ENCODE assay signal across 14 cellular contexts in genomic region chr18:25726278-25726677, GRCh38.
DNase-seq lines count a peak whose midpoint lies in the region; ATAC-seq and TF ChIP-seq lines count a peak whose summit lies in the region.
"Had no signal": no experiment of that assay in that cellular context is flagged by ENCODE, and none has a peak within 500 bp of the region (broad histone marks: within the 10 kb centered on the region; RNA-seq: fewer than 3 reads in every experiment).

No MANE protein-coding gene starts in this region.

- H4K20me1 ChIP-seq in neural cell (ENCODE audit: insufficient read depth) = no peaks in the 10 kb centered on the region

- H3F3A ChIP-seq in neural cell (ENCODE audit: insufficient read depth, low read length, poor library complexity, severe bottlenecking) = no peaks in the 10 kb centered on the region

- TF ChIP-seq CTCF in neural cell (IDR thresholded peaks at IDR 0.05; ENCODE audit: poor library complexity, severe bottlenecking) (no peak), stomach (IDR thresholded peaks at IDR 0.05) (no peak)

- TF ChIP-seq RAD21 in neural cell (conservative IDR thresholded peaks at IDR 0.05) = peak; percentile 35

- H3K27ac ChIP-seq in neural cell (ENCODE audit: low read length) (peak overlapping the region; percentile 57), stomach (no peak overlapping the region)
- H3K27ac ChIP-seq: gastrocnemius medialis, suprapubic skin had no signal

- H3K27me3 ChIP-seq in neural cell (ENCODE audit: insufficient read depth, low read depth, low read length) (no peaks in the 10 kb centered on the region), stomach (peaks cover 0 to 3% (median 0%) of the 10 kb centered on the region in 3 donors)
- H3K27me3 ChIP-seq: gastrocnemius medialis, suprapubic skin had no signal

- no peaks in the 10 kb centered on the region for H3K79me2 ChIP-seq in neural cell (replicated peaks; ENCODE audit: insufficient read depth, low read length)

- ATAC-seq in HG03159 (IDR thresholded peaks at IDR 0.05; ENCODE audit: unreplicated experiment) = no peak
- ATAC-seq: activated CD8-positive, alpha-beta memory T cell treated with anti-CD3 and anti-CD28 coated beads, Interleukin-2, amount 10 ng/mL, durations not matched to agents 7 days and 5 days; gastrocnemius medialis; Panc1 had no signal

- no peaks in the 10 kb centered on the region for H3K9me3 ChIP-seq in neural cell (ENCODE audit: low read length)
- peaks cover 0 to 11% (median 2%) of the 10 kb centered on the region in 4 donors for H3K9me3 ChIP-seq in stomach
- H3K9me3 ChIP-seq: gastrocnemius medialis, suprapubic skin had no signal

- peak overlapping the region; percentile 45 for H2AFZ ChIP-seq in neural cell (ENCODE audit: low read depth, low read length)

- peak; percentile 31 for TF ChIP-seq EP300 in neural cell (conservative IDR thresholded peaks at IDR 0.05; ENCODE audit: poor library complexity, severe bottlenecking)
- no peak for TF ChIP-seq EP300 in stomach (IDR thresholded peaks at IDR 0.05)

- TF ChIP-seq POLR2A in stomach (IDR thresholded peaks at IDR 0.05) = no peak

- peak overlapping the region; percentile 36 for H3K4me2 ChIP-seq in neural cell (ENCODE audit: low read length)

- H3K4me1 ChIP-seq in stomach = no peaks in the 10 kb centered on the region
- H3K4me1 ChIP-seq: gastrocnemius medialis, suprapubic skin had no signal

- no peaks in the 10 kb centered on the region for H3K9me2 ChIP-seq in neural cell (ENCODE audit: insufficient read depth, low read length)

- H3K4me3 ChIP-seq in neural cell (ENCODE audit: low read length) = peak overlapping the region; percentile 46
- no peak overlapping the region for H3K4me3 ChIP-seq in stomach
- H3K4me3 ChIP-seq: gastrocnemius medialis, suprapubic skin had no signal

- H3K9ac ChIP-seq in neural cell (ENCODE audit: low read length) = peak overlapping the region; percentile 52

- intact Hi-C loops in stomach (cut with DNase I; ENCODE audit: low total_unique reads) = no loop called here

- H3K36me3 ChIP-seq in neural cell (ENCODE audit: insufficient read depth, low read length) (no peaks in the 10 kb centered on the region), stomach (no peaks in the 10 kb centered on the region)
- H3K36me3 ChIP-seq: gastrocnemius medialis, suprapubic skin had no signal

- DNase-seq in EL (peak; percentile 11), NCI-H446 treated with DMSO at 0.1 percent for 48 hours (lab: John Stamatoyannopoulos, UW) (peak; percentile 11), ecto neural progenitor cell (ENCODE audit: low spot score) (peak; percentile 55), CD1c-positive myeloid dendritic cell (ENCODE audit: extremely low spot score) (no peak), stomach (no peak)
- no peak for DNase-seq in stimulated activated naive CD4-positive, alpha-beta T cell (lab: John Stamatoyannopoulos, UW)
- DNase-seq: activated CD8-positive, alpha-beta memory T cell treated with anti-CD3 and anti-CD28 coated beads, Interleukin-2, amount 10 ng/mL, durations not matched to agents 7 days and 5 days; dermis blood vessel endothelial cell; gastrocnemius medialis; kidney had no signal

- 55 to 65% (median 58%) methylated on average over 6 to 7 of the region's 7 CpGs for WGBS in stomach, 5 donors

TF ChIP-seq in neural cell, 6 proteins besides CTCF, POLR2A, EP300 and RAD21:
- TF ChIP-seq EZH2 (IDR thresholded peaks at IDR 0.05; ENCODE audit: borderline replicate concordance, insufficient read depth, low read length, poor library complexity, severe bottlenecking) = no peak
- peak; percentile 27 for TF ChIP-seq REST (IDR thresholded peaks at IDR 0.05; ENCODE audit: borderline replicate concordance)
- peak; percentile 37 for TF ChIP-seq POLR2AphosphoS5 (IDR thresholded peaks at IDR 0.05)
- peak; percentile 37 for TF ChIP-seq SMC3 (conservative IDR thresholded peaks at IDR 0.05; ENCODE audit: poor library complexity)
- TF ChIP-seq TAF1 (IDR thresholded peaks at IDR 0.05; ENCODE audit: low read depth) = no peak
- no peak for TF ChIP-seq MXI1 (conservative IDR thresholded peaks at IDR 0.05; ENCODE audit: poor library complexity, severe bottlenecking)

Comparison
In these comparisons a context has a peak if more than half of its experiments do, and no peak if none do; other contexts are left out.
1. DNase-seq: peak in EL (single experiment), NCI-H446 treated with DMSO at 0.1 percent for 48 hours (single experiment) and ecto neural progenitor cell (single experiment); none in stimulated activated naive CD4-positive, alpha-beta T cell (0 of 6), CD1c-positive myeloid dendritic cell (single experiment) and stomach (single experiment).